ENCODE assay signal across 28 cellular contexts in genomic region chr17:80881321-80881720, GRCh38.
DNase-seq lines count a peak whose midpoint lies in the region; ATAC-seq and TF ChIP-seq lines count a peak whose summit lies in the region.
"Had no signal": no experiment of that assay in that cellular context is flagged by ENCODE, and none has a peak within 500 bp of the region (broad histone marks: within the 10 kb centered on the region; RNA-seq: fewer than 3 reads in every experiment).

No MANE protein-coding gene starts in this region.

- intact Hi-C loops in mucosa of descending colon (cut with DNase I, micrococcal nuclease): no loop called here

- H3K4me3 Mint-ChIP-seq in activated T-helper 17 cell treated with anti-CD3 and anti-CD28 coated beads, Interleukin-2, amount 50 U/mL, for 72 hours: peak overlapping the region; percentile 66
- no peak overlapping the region for H3K4me3 Mint-ChIP-seq in activated T-cell treated with anti-CD3 and anti-CD28 coated beads, Interleukin-2, amount 50 U/mL, for 24 hours
- H3K4me3 Mint-ChIP-seq: activated naive CD8-positive, alpha-beta T cell treated with anti-CD3 and anti-CD28 coated beads, Interleukin-2, amount 10 ng/mL, durations not matched to agents 7 days and 5 days; CD4-positive, alpha-beta T cell; mesothelial cell of epicardium; naive B cell; stimulated activated effector memory CD8-positive, alpha-beta T cell treated with anti-CD3 and anti-CD28 coated beads, Interleukin-12 subunit alpha, Interleukin-12 subunit beta, amount 100 ng/mL, for 72 hours; type B pancreatic cell had no signal

- peak overlapping the region; percentile 95 for H3K4me2 ChIP-seq in BLaER1

- DNase-seq in CD1c-positive myeloid dendritic cell (ENCODE audit: extremely low spot score) (peak; percentile 64), mucosa of descending colon (peak in 2 of 3 donors; percentile 18 to 31), GOT3 (lab: John Stamatoyannopoulos, UW) (no peak), NCI-H1105 (lab: John Stamatoyannopoulos, UW) (no peak)
- no peak for DNase-seq in activated T-cell treated with anti-CD3 and anti-CD28 coated beads, Interleukin-2, amount 50 U/mL, for 24 hours
- DNase-seq: activated CD8-positive, alpha-beta memory T cell treated with anti-CD3 and anti-CD28 coated beads for 24 hours; activated gamma-delta T cell; activated naive CD8-positive, alpha-beta T cell treated with anti-CD3 and anti-CD28 coated beads, Interleukin-2, amount 10 ng/mL, durations not matched to agents 7 days and 5 days; activated T-cell treated with anti-CD3 and anti-CD28 coated beads for 4 hours; CD4-positive, alpha-beta T cell; colonic mucosa; DND-41; effector memory CD4-positive, alpha-beta T cell; naive B cell; NCI-H1092 treated with DMSO at 0.1 percent for 48 hours; NCI-H187 treated with DMSO at 0.1 percent for 48 hours; NCI-H2171; SHP77; stimulated activated CD4-positive, alpha-beta T cell treated with anti-CD3 and anti-CD28 coated beads, Interleukin-15, amount 100 ng/mL, for 24 hours; substantia nigra had no signal

- peaks cover 32% of the 10 kb centered on the region for H3K27me3 ChIP-seq in BLaER1
- H3K27me3 ChIP-seq: colonic mucosa, neutrophil had no signal

- no peak for TF ChIP-seq CTCF in mucosa of descending colon (IDR thresholded peaks at IDR 0.05)

- H3K27ac ChIP-seq in BLaER1: no peak overlapping the region
- H3K27ac ChIP-seq: colonic mucosa, neutrophil had no signal

- H3K27me3 Mint-ChIP-seq in activated T-helper 17 cell treated with anti-CD3 and anti-CD28 coated beads, Interleukin-2, amount 50 U/mL, for 72 hours: no peaks in the 10 kb centered on the region
- no peaks in the 10 kb centered on the region for H3K27me3 Mint-ChIP-seq in activated T-cell treated with anti-CD3 and anti-CD28 coated beads, Interleukin-2, amount 50 U/mL, for 24 hours
- H3K27me3 Mint-ChIP-seq: activated naive CD8-positive, alpha-beta T cell treated with anti-CD3 and anti-CD28 coated beads, Interleukin-2, amount 10 ng/mL, durations not matched to agents 7 days and 5 days; CD4-positive, alpha-beta T cell; naive B cell; progenitor cell of endocrine pancreas; type B pancreatic cell had no signal

- H3K36me3 Mint-ChIP-seq in activated T-helper 17 cell treated with anti-CD3 and anti-CD28 coated beads, Interleukin-2, amount 50 U/mL, for 72 hours (ENCODE audit: low read depth): peaks cover 78% of the 10 kb centered on the region
- peaks cover 77% of the 10 kb centered on the region for H3K36me3 Mint-ChIP-seq in activated T-cell treated with anti-CD3 and anti-CD28 coated beads, Interleukin-2, amount 50 U/mL, for 24 hours (ENCODE audit: low read depth)

- H3K4me3 ChIP-seq in BLaER1: no peak overlapping the region
- no peak overlapping the region for H3K4me3 ChIP-seq in mucosa of descending colon
- H3K4me3 ChIP-seq: colonic mucosa had no signal

- H3K36me3 ChIP-seq in BLaER1 (peaks cover 34% of the 10 kb centered on the region), mucosa of descending colon (ENCODE audit: low read depth) (no peaks in the 10 kb centered on the region)

- peaks cover 98% of the 10 kb centered on the region for H3K4me1 ChIP-seq in BLaER1
- H3K4me1 ChIP-seq in mucosa of descending colon (ENCODE audit: low read depth): no peaks in the 10 kb centered on the region
- H3K4me1 ChIP-seq: colonic mucosa had no signal

- H3K9me3 ChIP-seq in BLaER1 (no peaks in the 10 kb centered on the region), mucosa of descending colon (no peaks in the 10 kb centered on the region)
- H3K9me3 ChIP-seq: colonic mucosa, neutrophil had no signal

- no peak for ATAC-seq in activated T-helper 17 cell treated with anti-CD3 and anti-CD28 coated beads, Interleukin-2, amount 50 U/mL, for 72 hours (replicated peaks)
- no peak for ATAC-seq in mucosa of descending colon
- ATAC-seq: HCT116; stimulated activated effector memory CD8-positive, alpha-beta T cell treated with anti-CD3 and anti-CD28 coated beads, Interleukin-12 subunit alpha, Interleukin-12 subunit beta, amount 100 ng/mL, for 72 hours had no signal

- peaks cover 72% of the 10 kb centered on the region for H4K20me1 ChIP-seq in BLaER1

- no peak overlapping the region for H3K9ac ChIP-seq in BLaER1

- no peaks in the 10 kb centered on the region for H3K9me3 Mint-ChIP-seq in activated T-helper 17 cell treated with anti-CD3 and anti-CD28 coated beads, Interleukin-2, amount 50 U/mL, for 72 hours
- H3K9me3 Mint-ChIP-seq in activated T-cell treated with anti-CD3 and anti-CD28 coated beads, Interleukin-2, amount 50 U/mL, for 24 hours: no peaks in the 10 kb centered on the region
- H3K9me3 Mint-ChIP-seq: activated naive CD8-positive, alpha-beta T cell treated with anti-CD3 and anti-CD28 coated beads, Interleukin-2, amount 10 ng/mL, durations not matched to agents 7 days and 5 days; CD4-positive, alpha-beta T cell; mesothelial cell of epicardium; stimulated activated effector memory CD8-positive, alpha-beta T cell treated with anti-CD3 and anti-CD28 coated beads, Interleukin-12 subunit alpha, Interleukin-12 subunit beta, amount 100 ng/mL, for 72 hours; type B pancreatic cell had no signal

- H3K27ac Mint-ChIP-seq in activated T-helper 17 cell treated with anti-CD3 and anti-CD28 coated beads, Interleukin-2, amount 50 U/mL, for 72 hours: peak overlapping the region; percentile 77
- no peak overlapping the region for H3K27ac Mint-ChIP-seq in activated T-cell treated with anti-CD3 and anti-CD28 coated beads, Interleukin-2, amount 50 U/mL, for 24 hours
- H3K27ac Mint-ChIP-seq: activated naive CD8-positive, alpha-beta T cell treated with anti-CD3 and anti-CD28 coated beads, Interleukin-2, amount 10 ng/mL, durations not matched to agents 7 days and 5 days; CD4-positive, alpha-beta T cell; mesothelial cell of epicardium; progenitor cell of endocrine pancreas; stimulated activated effector memory CD8-positive, alpha-beta T cell treated with anti-CD3 and anti-CD28 coated beads, Interleukin-12 subunit alpha, Interleukin-12 subunit beta, amount 100 ng/mL, for 72 hours; type B pancreatic cell had no signal

- peaks cover 28% of the 10 kb centered on the region for H3K4me1 Mint-ChIP-seq in activated T-helper 17 cell treated with anti-CD3 and anti-CD28 coated beads, Interleukin-2, amount 50 U/mL, for 72 hours
- H3K4me1 Mint-ChIP-seq in activated T-cell treated with anti-CD3 and anti-CD28 coated beads, Interleukin-2, amount 50 U/mL, for 24 hours (ENCODE audit: low read depth): peaks cover 43% of the 10 kb centered on the region
- H3K4me1 Mint-ChIP-seq: mesothelial cell of epicardium had no signal

Comparison
In these comparisons a context has a peak if more than half of its experiments do, and no peak if none do; other contexts are left out.
1. DNase-seq: peak in CD1c-positive myeloid dendritic cell (single experiment) and mucosa of descending colon (2 of 3); none in GOT3 (single experiment), activated T-cell treated with anti-CD3 and anti-CD28 coated beads, Interleukin-2, amount 50 U/mL, for 24 hours (single experiment) and NCI-H1105 (single experiment).